In the genomic region with DNA sequence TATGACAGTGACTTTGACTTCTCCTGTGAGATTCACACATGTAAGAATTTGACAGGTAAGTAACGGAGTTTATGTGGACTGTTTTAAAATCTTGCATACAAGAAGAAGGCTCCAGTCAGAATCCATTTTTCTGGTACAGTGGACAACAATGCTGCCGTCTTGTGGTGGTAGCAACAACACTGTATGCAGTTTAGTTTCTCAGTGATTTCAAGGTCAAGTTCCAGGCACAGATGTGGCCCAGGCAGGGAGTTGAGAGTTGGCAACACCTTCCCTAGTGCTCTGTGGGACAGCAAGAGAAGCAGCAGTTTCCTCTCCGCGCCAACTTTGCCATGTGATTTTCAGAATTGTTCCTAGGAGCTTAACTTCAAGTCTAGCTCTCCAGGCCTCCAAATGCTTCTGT, we compare ENCODE assay signal across 2 cellular contexts.
TF ChIP-seq lines count a peak whose summit lies in the region.

No MANE protein-coding gene starts in this region.

TF ChIP-seq in K562, 482 proteins besides CTCF, POLR2A, EP300 and RAD21 (continued from another document):
- TF ChIP-seq, protein P1, sequence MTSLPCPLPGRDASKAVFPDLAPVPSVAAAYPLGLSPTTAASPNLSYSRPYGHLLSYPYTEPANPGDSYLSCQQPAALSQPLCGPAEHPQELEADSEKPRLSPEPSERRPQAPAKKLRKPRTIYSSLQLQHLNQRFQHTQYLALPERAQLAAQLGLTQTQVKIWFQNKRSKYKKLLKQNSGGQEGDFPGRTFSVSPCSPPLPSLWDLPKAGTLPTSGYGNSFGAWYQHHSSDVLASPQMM (CRISPR knock-in tag; IDR thresholded peaks at IDR 0.05), result no peak

TF ChIP-seq in GM23338, 12 proteins besides CTCF, POLR2A, EP300 and RAD21 (continued from another document):
- TF ChIP-seq, protein P2, sequence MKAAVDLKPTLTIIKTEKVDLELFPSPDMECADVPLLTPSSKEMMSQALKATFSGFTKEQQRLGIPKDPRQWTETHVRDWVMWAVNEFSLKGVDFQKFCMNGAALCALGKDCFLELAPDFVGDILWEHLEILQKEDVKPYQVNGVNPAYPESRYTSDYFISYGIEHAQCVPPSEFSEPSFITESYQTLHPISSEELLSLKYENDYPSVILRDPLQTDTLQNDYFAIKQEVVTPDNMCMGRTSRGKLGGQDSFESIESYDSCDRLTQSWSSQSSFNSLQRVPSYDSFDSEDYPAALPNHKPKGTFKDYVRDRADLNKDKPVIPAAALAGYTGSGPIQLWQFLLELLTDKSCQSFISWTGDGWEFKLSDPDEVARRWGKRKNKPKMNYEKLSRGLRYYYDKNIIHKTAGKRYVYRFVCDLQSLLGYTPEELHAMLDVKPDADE (IDR thresholded peaks at IDR 0.05), result no peak
- TF ChIP-seq, protein P3, sequence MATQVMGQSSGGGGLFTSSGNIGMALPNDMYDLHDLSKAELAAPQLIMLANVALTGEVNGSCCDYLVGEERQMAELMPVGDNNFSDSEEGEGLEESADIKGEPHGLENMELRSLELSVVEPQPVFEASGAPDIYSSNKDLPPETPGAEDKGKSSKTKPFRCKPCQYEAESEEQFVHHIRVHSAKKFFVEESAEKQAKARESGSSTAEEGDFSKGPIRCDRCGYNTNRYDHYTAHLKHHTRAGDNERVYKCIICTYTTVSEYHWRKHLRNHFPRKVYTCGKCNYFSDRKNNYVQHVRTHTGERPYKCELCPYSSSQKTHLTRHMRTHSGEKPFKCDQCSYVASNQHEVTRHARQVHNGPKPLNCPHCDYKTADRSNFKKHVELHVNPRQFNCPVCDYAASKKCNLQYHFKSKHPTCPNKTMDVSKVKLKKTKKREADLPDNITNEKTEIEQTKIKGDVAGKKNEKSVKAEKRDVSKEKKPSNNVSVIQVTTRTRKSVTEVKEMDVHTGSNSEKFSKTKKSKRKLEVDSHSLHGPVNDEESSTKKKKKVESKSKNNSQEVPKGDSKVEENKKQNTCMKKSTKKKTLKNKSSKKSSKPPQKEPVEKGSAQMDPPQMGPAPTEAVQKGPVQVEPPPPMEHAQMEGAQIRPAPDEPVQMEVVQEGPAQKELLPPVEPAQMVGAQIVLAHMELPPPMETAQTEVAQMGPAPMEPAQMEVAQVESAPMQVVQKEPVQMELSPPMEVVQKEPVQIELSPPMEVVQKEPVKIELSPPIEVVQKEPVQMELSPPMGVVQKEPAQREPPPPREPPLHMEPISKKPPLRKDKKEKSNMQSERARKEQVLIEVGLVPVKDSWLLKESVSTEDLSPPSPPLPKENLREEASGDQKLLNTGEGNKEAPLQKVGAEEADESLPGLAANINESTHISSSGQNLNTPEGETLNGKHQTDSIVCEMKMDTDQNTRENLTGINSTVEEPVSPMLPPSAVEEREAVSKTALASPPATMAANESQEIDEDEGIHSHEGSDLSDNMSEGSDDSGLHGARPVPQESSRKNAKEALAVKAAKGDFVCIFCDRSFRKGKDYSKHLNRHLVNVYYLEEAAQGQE (IDR thresholded peaks at IDR 0.05; ENCODE audit: unreplicated experiment), result no peak
- no peak for TF ChIP-seq EZH2 (IDR thresholded peaks at IDR 0.05; ENCODE audit: low read depth, unreplicated experiment)
- TF ChIP-seq STAT1 (IDR thresholded peaks at IDR 0.05; ENCODE audit: unreplicated experiment), result no peak
- no peak for TF ChIP-seq CREB1 (CRISPR knock-in tag; IDR thresholded peaks at IDR 0.05; ENCODE audit: low read depth)
TF ChIP-seq in GM23338: peak in this region for 0.
